In the genomic region with DNA sequence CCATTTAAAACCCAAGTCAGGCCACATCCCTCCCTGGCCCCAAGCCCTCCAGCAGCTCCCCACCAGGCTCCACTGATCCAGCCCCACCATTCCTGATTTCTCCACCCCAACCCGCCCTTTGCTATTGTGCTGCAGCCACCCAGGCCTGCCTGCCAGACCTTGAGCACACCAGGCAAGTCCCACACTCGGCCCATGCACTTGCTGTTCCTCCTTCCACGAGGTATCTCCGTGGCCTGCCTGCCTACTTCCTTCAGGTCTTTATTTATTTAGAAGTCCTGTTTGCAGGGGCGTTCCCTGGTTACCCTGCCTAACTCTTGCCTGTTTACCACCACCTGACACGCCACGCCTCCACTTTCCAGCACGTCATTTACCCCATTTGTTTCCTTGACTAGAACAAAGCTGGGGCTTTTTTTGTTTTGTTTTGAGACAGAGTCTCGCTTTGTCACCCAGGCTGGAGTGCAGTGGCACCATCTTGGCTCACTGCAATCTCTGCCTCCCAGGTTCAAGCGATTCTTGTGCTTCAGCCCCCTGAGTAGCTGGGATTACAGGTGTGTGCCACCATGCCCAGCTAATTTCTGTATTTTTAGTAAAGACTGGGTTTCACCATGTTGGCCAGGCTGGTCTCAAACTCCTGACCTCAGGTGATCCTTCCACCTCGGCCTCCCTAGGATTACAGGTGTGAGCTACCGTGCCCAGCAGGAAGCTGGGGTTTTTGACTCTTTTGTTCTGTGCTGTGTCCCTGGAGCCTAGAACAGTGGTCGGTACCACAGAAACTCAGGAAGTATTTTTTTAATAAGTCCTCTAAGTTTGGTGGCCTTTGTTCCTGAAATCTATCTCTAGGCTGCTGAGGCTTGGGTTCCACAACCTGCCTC, we compare ENCODE assay signal across 1 cellular context.
TF ChIP-seq lines count a peak whose summit lies in the region.

No MANE protein-coding gene starts in this region.

TF ChIP-seq in GM23338, 12 proteins besides CTCF, POLR2A, EP300 and RAD21 (continued from another document):
- TF ChIP-seq, protein P1, sequence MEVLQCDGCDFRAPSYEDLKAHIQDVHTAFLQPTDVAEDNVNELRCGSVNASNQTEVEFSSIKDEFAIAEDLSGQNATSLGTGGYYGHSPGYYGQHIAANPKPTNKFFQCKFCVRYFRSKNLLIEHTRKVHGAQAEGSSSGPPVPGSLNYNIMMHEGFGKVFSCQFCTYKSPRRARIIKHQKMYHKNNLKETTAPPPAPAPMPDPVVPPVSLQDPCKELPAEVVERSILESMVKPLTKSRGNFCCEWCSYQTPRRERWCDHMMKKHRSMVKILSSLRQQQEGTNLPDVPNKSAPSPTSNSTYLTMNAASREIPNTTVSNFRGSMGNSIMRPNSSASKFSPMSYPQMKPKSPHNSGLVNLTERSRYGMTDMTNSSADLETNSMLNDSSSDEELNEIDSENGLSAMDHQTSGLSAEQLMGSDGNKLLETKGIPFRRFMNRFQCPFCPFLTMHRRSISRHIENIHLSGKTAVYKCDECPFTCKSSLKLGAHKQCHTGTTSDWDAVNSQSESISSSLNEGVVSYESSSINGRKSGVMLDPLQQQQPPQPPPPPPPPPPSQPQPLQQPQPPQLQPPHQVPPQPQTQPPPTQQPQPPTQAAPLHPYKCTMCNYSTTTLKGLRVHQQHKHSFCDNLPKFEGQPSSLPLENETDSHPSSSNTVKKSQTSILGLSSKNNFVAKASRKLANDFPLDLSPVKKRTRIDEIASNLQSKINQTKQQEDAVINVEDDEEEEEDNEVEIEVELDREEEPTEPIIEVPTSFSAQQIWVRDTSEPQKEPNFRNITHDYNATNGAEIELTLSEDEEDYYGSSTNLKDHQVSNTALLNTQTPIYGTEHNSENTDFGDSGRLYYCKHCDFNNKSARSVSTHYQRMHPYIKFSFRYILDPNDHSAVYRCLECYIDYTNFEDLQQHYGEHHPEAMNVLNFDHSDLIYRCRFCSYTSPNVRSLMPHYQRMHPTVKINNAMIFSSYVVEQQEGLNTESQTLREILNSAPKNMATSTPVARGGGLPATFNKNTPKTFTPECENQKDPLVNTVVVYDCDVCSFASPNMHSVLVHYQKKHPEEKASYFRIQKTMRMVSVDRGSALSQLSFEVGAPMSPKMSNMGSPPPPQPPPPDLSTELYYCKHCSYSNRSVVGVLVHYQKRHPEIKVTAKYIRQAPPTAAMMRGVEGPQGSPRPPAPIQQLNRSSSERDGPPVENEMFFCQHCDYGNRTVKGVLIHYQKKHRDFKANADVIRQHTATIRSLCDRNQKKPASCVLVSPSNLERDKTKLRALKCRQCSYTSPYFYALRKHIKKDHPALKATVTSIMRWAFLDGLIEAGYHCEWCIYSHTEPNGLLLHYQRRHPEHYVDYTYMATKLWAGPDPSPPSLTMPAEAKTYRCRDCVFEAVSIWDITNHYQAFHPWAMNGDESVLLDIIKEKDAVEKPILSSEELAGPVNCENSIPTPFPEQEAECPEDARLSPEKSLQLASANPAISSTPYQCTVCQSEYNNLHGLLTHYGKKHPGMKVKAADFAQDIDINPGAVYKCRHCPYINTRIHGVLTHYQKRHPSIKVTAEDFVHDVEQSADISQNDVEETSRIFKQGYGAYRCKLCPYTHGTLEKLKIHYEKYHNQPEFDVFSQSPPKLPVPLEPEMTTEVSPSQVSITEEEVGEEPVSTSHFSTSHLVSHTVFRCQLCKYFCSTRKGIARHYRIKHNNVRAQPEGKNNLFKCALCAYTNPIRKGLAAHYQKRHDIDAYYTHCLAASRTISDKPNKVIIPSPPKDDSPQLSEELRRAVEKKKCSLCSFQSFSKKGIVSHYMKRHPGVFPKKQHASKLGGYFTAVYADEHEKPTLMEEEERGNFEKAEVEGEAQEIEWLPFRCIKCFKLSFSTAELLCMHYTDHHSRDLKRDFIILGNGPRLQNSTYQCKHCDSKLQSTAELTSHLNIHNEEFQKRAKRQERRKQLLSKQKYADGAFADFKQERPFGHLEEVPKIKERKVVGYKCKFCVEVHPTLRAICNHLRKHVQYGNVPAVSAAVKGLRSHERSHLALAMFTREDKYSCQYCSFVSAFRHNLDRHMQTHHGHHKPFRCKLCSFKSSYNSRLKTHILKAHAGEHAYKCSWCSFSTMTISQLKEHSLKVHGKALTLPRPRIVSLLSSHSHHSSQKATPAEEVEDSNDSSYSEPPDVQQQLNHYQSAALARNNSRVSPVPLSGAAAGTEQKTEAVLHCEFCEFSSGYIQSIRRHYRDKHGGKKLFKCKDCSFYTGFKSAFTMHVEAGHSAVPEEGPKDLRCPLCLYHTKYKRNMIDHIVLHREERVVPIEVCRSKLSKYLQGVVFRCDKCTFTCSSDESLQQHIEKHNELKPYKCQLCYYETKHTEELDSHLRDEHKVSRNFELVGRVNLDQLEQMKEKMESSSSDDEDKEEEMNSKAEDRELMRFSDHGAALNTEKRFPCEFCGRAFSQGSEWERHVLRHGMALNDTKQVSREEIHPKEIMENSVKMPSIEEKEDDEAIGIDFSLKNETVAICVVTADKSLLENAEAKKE (CRISPR knock-in tag; IDR thresholded peaks at IDR 0.05), result no peak
- TF ChIP-seq REST (IDR thresholded peaks at IDR 0.05; ENCODE audit: unreplicated experiment) (no peak), STAT1 (IDR thresholded peaks at IDR 0.05; ENCODE audit: unreplicated experiment) (no peak), POLR2AphosphoS5 (IDR thresholded peaks at IDR 0.05; ENCODE audit: low read depth) (no peak), ZNF331 (CRISPR knock-in tag; IDR thresholded peaks at IDR 0.05; ENCODE audit: low read depth) (no peak), EZH2phosphoT487 (IDR thresholded peaks at IDR 0.05; ENCODE audit: unreplicated experiment) (no peak), EZH2 (IDR thresholded peaks at IDR 0.05; ENCODE audit: low read depth, unreplicated experiment) (no peak)
- TF ChIP-seq, protein P2, sequence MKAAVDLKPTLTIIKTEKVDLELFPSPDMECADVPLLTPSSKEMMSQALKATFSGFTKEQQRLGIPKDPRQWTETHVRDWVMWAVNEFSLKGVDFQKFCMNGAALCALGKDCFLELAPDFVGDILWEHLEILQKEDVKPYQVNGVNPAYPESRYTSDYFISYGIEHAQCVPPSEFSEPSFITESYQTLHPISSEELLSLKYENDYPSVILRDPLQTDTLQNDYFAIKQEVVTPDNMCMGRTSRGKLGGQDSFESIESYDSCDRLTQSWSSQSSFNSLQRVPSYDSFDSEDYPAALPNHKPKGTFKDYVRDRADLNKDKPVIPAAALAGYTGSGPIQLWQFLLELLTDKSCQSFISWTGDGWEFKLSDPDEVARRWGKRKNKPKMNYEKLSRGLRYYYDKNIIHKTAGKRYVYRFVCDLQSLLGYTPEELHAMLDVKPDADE (IDR thresholded peaks at IDR 0.05), result no peak
